9 cellular contexts compared by ENCODE assay signal in genomic region chr12:12582193-12582881, GRCh38. TPM values are rescaled to one million over a fixed set of nuclear protein-coding genes. Genes with fewer than 3 reads are reported as not detected.
DNase-seq lines count a peak whose midpoint lies in the region; ATAC-seq and TF ChIP-seq lines count a peak whose summit lies in the region.
"Had no signal": no experiment of that assay in that cellular context is flagged by ENCODE, and none has a peak within 500 bp of the region (broad histone marks: within the 10 kb centered on the region; RNA-seq: fewer than 3 reads in every experiment).

No MANE protein-coding gene starts in this region.

- peak overlapping the region; percentile 26 for H3K4me3 Mint-ChIP-seq in activated naive CD4-positive, alpha-beta T cell treated with anti-CD3 and anti-CD28 coated beads for 36 hours
- no peak overlapping the region for H3K4me3 Mint-ChIP-seq in activated naive CD4-positive, alpha-beta T cell treated with anti-CD3 and anti-CD28 coated beads, Interleukin-2, amount 10 ng/mL, durations not matched to agents 7 days and 5 days
- H3K4me3 Mint-ChIP-seq in stimulated activated naive CD8-positive, alpha-beta T cell treated with anti-CD3 and anti-CD28 coated beads, Interleukin-15, amount 100 ng/mL, for 72 hours, result peak overlapping the region in 1 of 2 donors; percentile 49

- DNase-seq in activated naive CD4-positive, alpha-beta T cell treated with anti-CD3 and anti-CD28 coated beads for 36 hours, result peak; percentile 44
- no peak for DNase-seq in activated naive CD4-positive, alpha-beta T cell treated with anti-CD3 and anti-CD28 coated beads, Interleukin-2, amount 10 ng/mL, durations not matched to agents 7 days and 5 days
- DNase-seq in HL-60 (ENCODE audit: low read depth in 1 of 2, low spot score in 1 of 2) (peak in 1 of 2 experiments; percentile 42), NCI-H1417 (lab: John Stamatoyannopoulos, UW) (no peak), GM19240 (ENCODE audit: insufficient read length, low spot score) (no peak), NCI-H1694 (lab: John Stamatoyannopoulos, UW) (no peak)
- peak in 1 of 2 donors; percentile 15 for DNase-seq in stimulated activated naive CD8-positive, alpha-beta T cell treated with anti-CD3 and anti-CD28 coated beads, Interleukin-15, amount 100 ng/mL, for 72 hours
- DNase-seq: activated effector memory CD4-positive, alpha-beta T cell treated with Interleukin-2 at 50 U/mL for 16 hours had no signal

- H3K36me3 Mint-ChIP-seq in activated naive CD4-positive, alpha-beta T cell treated with anti-CD3 and anti-CD28 coated beads for 36 hours (ENCODE audit: low read depth), result no peaks in the 10 kb centered on the region
- H3K36me3 Mint-ChIP-seq in activated naive CD4-positive, alpha-beta T cell treated with anti-CD3 and anti-CD28 coated beads, Interleukin-2, amount 10 ng/mL, durations not matched to agents 7 days and 5 days, result no peaks in the 10 kb centered on the region

- no peak overlapping the region for H3K4me3 ChIP-seq in HL-60 (replicated peaks; ENCODE audit: insufficient read depth, low read length)

- no peaks in the 10 kb centered on the region for H3K9me3 Mint-ChIP-seq in activated naive CD4-positive, alpha-beta T cell treated with anti-CD3 and anti-CD28 coated beads for 36 hours
- H3K9me3 Mint-ChIP-seq in activated naive CD4-positive, alpha-beta T cell treated with anti-CD3 and anti-CD28 coated beads, Interleukin-2, amount 10 ng/mL, durations not matched to agents 7 days and 5 days, result no peaks in the 10 kb centered on the region
- no peaks in the 10 kb centered on the region for H3K9me3 Mint-ChIP-seq in stimulated activated naive CD8-positive, alpha-beta T cell treated with anti-CD3 and anti-CD28 coated beads, Interleukin-15, amount 100 ng/mL, for 72 hours

- H3K27ac Mint-ChIP-seq in activated naive CD4-positive, alpha-beta T cell treated with anti-CD3 and anti-CD28 coated beads for 36 hours, result peak overlapping the region; percentile 89
- H3K27ac Mint-ChIP-seq in activated naive CD4-positive, alpha-beta T cell treated with anti-CD3 and anti-CD28 coated beads, Interleukin-2, amount 10 ng/mL, durations not matched to agents 7 days and 5 days, result no peak overlapping the region
- H3K27ac Mint-ChIP-seq in stimulated activated naive CD8-positive, alpha-beta T cell treated with anti-CD3 and anti-CD28 coated beads, Interleukin-15, amount 100 ng/mL, for 72 hours, result peak overlapping the region in 1 of 2 donors; percentile 0

- H3K4me1 Mint-ChIP-seq in activated naive CD4-positive, alpha-beta T cell treated with anti-CD3 and anti-CD28 coated beads for 36 hours (ENCODE audit: low read depth), result peaks cover 47% of the 10 kb centered on the region
- H3K4me1 Mint-ChIP-seq in activated naive CD4-positive, alpha-beta T cell treated with anti-CD3 and anti-CD28 coated beads, Interleukin-2, amount 10 ng/mL, durations not matched to agents 7 days and 5 days, result peaks cover 15% of the 10 kb centered on the region
- H3K4me1 Mint-ChIP-seq in stimulated activated naive CD8-positive, alpha-beta T cell treated with anti-CD3 and anti-CD28 coated beads, Interleukin-15, amount 100 ng/mL, for 72 hours, result peaks cover 33% of the 10 kb centered on the region

- TF ChIP-seq CTCF in HL-60 (IDR thresholded peaks at IDR 0.05; ENCODE audit: insufficient read depth, low read length), result no peak

- no peaks in the 10 kb centered on the region for H3K27me3 ChIP-seq in HL-60 (ENCODE audit: insufficient read depth, poor library complexity, severe bottlenecking)

- CTCF ChIA-PET in activated naive CD4-positive, alpha-beta T cell treated with anti-CD3 and anti-CD28 coated beads for 36 hours (lab: Charles Lee), result interaction anchor here (1.2 kb wide), 1 partner anchor 14 kb away, joined by 3 read pairs; no protein-coding TSS in a partner anchor
- CTCF ChIA-PET in activated naive CD4-positive, alpha-beta T cell treated with anti-CD3 and anti-CD28 coated beads, Interleukin-2, amount 10 ng/mL, durations not matched to agents 7 days and 5 days (lab: Charles Lee), result interaction anchor here (0.6 kb wide), 1 partner anchor 25 kb away, joined by 3 read pairs; no protein-coding TSS in a partner anchor

- H3K27me3 Mint-ChIP-seq in activated naive CD4-positive, alpha-beta T cell treated with anti-CD3 and anti-CD28 coated beads for 36 hours (ENCODE audit: low read depth), result no peaks in the 10 kb centered on the region
- no peaks in the 10 kb centered on the region for H3K27me3 Mint-ChIP-seq in activated naive CD4-positive, alpha-beta T cell treated with anti-CD3 and anti-CD28 coated beads, Interleukin-2, amount 10 ng/mL, durations not matched to agents 7 days and 5 days
- H3K27me3 Mint-ChIP-seq in stimulated activated naive CD8-positive, alpha-beta T cell treated with anti-CD3 and anti-CD28 coated beads, Interleukin-15, amount 100 ng/mL, for 72 hours, result no peaks in the 10 kb centered on the region

- intact Hi-C loops in activated naive CD4-positive, alpha-beta T cell treated with anti-CD3 and anti-CD28 coated beads for 36 hours (cut with micrococcal nuclease), result loop anchor here (1.0 to 10.0 kb wide), 3 partner anchors 18 to 1008 kb away; no protein-coding TSS in a partner anchor

- peak overlapping the region; percentile 41 for H3K27ac ChIP-seq in HL-60 (replicated peaks)

- ATAC-seq in HG02571 (IDR thresholded peaks at IDR 0.05; ENCODE audit: unreplicated experiment), result peak; percentile 21
- peak; percentile 36 for ATAC-seq in stimulated activated naive CD8-positive, alpha-beta T cell treated with anti-CD3 and anti-CD28 coated beads, Interleukin-15, amount 100 ng/mL, for 72 hours

RNA-seq across cellular contexts. Expression of gene DUSP16, which starts 19.7 kb away (rescaled TPM):
- total RNA-seq in activated naive CD4-positive, alpha-beta T cell treated with anti-CD3 and anti-CD28 coated beads for 36 hours, result 10 to 100 TPM; 45.7 to 47.2 TPM

RNA-seq across cellular contexts. Expression of gene CREBL2, which starts 29.3 kb away (rescaled TPM):
- total RNA-seq in activated naive CD4-positive, alpha-beta T cell treated with anti-CD3 and anti-CD28 coated beads for 36 hours, result 10 to 100 TPM; 15.6 to 16.1 TPM
